In the genomic region with DNA sequence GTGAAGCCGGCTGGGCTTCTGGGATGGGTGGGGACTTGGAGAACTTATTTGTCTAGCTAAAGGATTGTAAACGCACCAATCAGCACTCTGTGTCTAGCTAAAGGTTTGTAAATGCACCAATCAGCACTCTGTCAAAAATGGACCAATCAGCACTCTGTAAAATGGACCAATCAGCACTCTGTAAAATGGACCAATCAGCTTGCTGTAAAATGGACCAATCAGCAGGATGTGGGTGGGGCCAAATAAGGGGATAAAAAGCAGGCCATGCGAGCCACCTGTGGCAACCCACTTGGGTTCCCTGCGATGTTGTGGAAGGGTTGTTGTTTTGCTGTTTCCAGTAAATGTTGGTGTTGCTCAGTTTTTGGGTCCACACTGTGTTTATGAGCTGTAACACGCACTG, we compare ENCODE assay signal across 7 cellular contexts.
DNase-seq lines count a peak whose midpoint lies in the region; ATAC-seq, FAIRE-seq and TF ChIP-seq lines count a peak whose summit lies in the region.
"Not testable (repeated sequence)": the region's sequence is repeated elsewhere in the genome, so short reads cannot be mapped to it uniquely, and the experiment has no call there.

No MANE protein-coding gene starts in this region.

- WGBS in HepG2 (ENCODE audit: low lambda C conversion rate), result 72% methylated on average over 5 of the region's 5 CpGs
- WGBS in neuronal stem cell (ENCODE audit: extremely low coverage in 2 of 2, insufficient read length in 2 of 2, insufficient replicate concordance in 1 of 2), 2 donors, result no CpG with 5 or more reads among the region's 5 CpGs
- 56 to 75% methylated on average over 3 to 5 of the region's 5 CpGs for WGBS in testis, 2 donors

- H3K27ac Mint-ChIP-seq in WTC11; activated CD8-positive, alpha-beta T cell treated with anti-CD3 and anti-CD28 coated beads for 36 hours: not testable (repeated sequence)

- not testable (repeated sequence) for H2BK120ac ChIP-seq in neuronal stem cell (ENCODE audit: low read depth, low read length)

- peaks cover 68% of the 10 kb centered on the region for H3K4me1 ChIP-seq in HepG2 (ENCODE audit: insufficient read depth, low read length)
- not testable (repeated sequence) for H3K4me1 ChIP-seq in neuronal stem cell (ENCODE audit: control insufficient read depth in 2 of 2, insufficient read depth in 1 of 2, low read depth in 1 of 2, low read length in 2 of 2); testis

- not testable (repeated sequence) for H3K79me2 ChIP-seq in HepG2 (ENCODE audit: insufficient read depth, low read length)

- peak; percentile 30 for DNase-seq in NAMALWA (ENCODE audit: low spot score)
- DNase-seq in WTC11 (ENCODE audit: low spot score); HepG2 (ENCODE audit: low spot score); neuronal stem cell (ENCODE audit: low spot score): not testable (repeated sequence)
- DNase-seq in activated CD8-positive, alpha-beta T cell treated with anti-CD3 and anti-CD28 coated beads for 36 hours, result peak; percentile 26
- DNase-seq in erythroblast (lab: John Stamatoyannopoulos, UW), result peak; percentile 15 to 19
- peak; percentile 46 for DNase-seq in testis

- not testable (repeated sequence) for H3K9ac ChIP-seq in HepG2 (ENCODE audit: insufficient read depth, low read depth, low read length)
- H3K9ac ChIP-seq in neuronal stem cell (ENCODE audit: low read depth, low read length, poor library complexity), result peak overlapping the region; percentile 53

- H3K9me3 Mint-ChIP-seq in WTC11; activated CD8-positive, alpha-beta T cell treated with anti-CD3 and anti-CD28 coated beads for 36 hours: not testable (repeated sequence)

- CTCF ChIA-PET in WTC11 (lab: Charles Lee); HepG2 (lab: Yijun Ruan, JAX; ENCODE audit: low intra/inter-chr PET ratio, low total read pairs): not testable (repeated sequence)
- CTCF ChIA-PET in activated CD8-positive, alpha-beta T cell treated with anti-CD3 and anti-CD28 coated beads for 36 hours (lab: Charles Lee), result interaction anchor here (1.2 kb wide), 1 partner anchor 17 kb away, joined by 4 read pairs; no protein-coding TSS in a partner anchor

- not testable (repeated sequence) for TF ChIP-seq CTCF in WTC11 (IDR thresholded peaks at IDR 0.05); activated CD8-positive, alpha-beta T cell treated with anti-CD3 and anti-CD28 coated beads for 36 hours (IDR thresholded peaks at IDR 0.05); HepG2 (CRISPR knock-in tag; IDR thresholded peaks at IDR 0.05); testis (IDR thresholded peaks at IDR 0.05)

- H2BK12ac ChIP-seq in neuronal stem cell (ENCODE audit: low read length), result not testable (repeated sequence)

- not testable (repeated sequence) for H3K14ac ChIP-seq in neuronal stem cell (ENCODE audit: low read length)

- not testable (repeated sequence) for H4K91ac ChIP-seq in neuronal stem cell (ENCODE audit: low read depth, low read length, poor library complexity)

- H3K36me3 Mint-ChIP-seq in WTC11; activated CD8-positive, alpha-beta T cell treated with anti-CD3 and anti-CD28 coated beads for 36 hours (ENCODE audit: low read depth): not testable (repeated sequence)

- H3K36me3 ChIP-seq in HepG2 (replicated peaks in 1 of 2; ENCODE audit: control insufficient read depth in 1 of 2, insufficient read depth in 2 of 2, low read length in 2 of 2); neuronal stem cell (replicated peaks in 1 of 2; ENCODE audit: control insufficient read depth in 2 of 2, insufficient read depth in 2 of 2, low read length in 2 of 2); testis (ENCODE audit: low read depth, missing control alignments): not testable (repeated sequence)

- H2AK5ac ChIP-seq in neuronal stem cell (ENCODE audit: low read depth, low read length), result not testable (repeated sequence)

- intact Hi-C loops in activated CD8-positive, alpha-beta T cell treated with anti-CD3 and anti-CD28 coated beads for 36 hours (cut with micrococcal nuclease), result loop anchor here (10.0 kb wide), 1 partner anchor 251 kb away; no protein-coding TSS in a partner anchor
- intact Hi-C loops in HepG2 (cut with micrococcal nuclease; ENCODE audit: unreplicated experiment); testis (cut with DNase I; ENCODE audit: low total_unique reads): not testable (repeated sequence)

- TF ChIP-seq EP300 in HepG2 (IDR thresholded peaks at IDR 0.05; ENCODE audit: low read depth in 2 of 2, low read length in 2 of 2); HepG2 (CRISPR knock-in tag; IDR thresholded peaks at IDR 0.05; ENCODE audit: borderline replicate concordance): not testable (repeated sequence)

- FAIRE-seq in HepG2 (lab: Jason Lieb, UNC), result not testable (repeated sequence)

- not testable (repeated sequence) for H4K8ac ChIP-seq in neuronal stem cell (ENCODE audit: low read depth, low read length)

- not testable (repeated sequence) for BruUV-seq in HepG2 (replicated peaks; lab: Mats Ljungman, UMichigan)

- not testable (repeated sequence) for H3K27me3 ChIP-seq in HepG2 (ENCODE audit: control insufficient read depth in 1 of 2, insufficient read depth in 2 of 2, low read length in 2 of 2); testis
- peaks cover 2 to 30% (median 5%) of the 10 kb centered on the region in 3 experiments for H3K27me3 ChIP-seq in neuronal stem cell (ENCODE audit: control insufficient read depth in 3 of 3, insufficient read depth in 3 of 3, low read depth in 1 of 3, low read length in 3 of 3)

- H3K79me1 ChIP-seq in neuronal stem cell (ENCODE audit: low read depth, low read length), result not testable (repeated sequence)

- in situ Hi-C loops in HepG2 (cut with HindIII; ENCODE audit: extremely low pct_ligation_motif_present, low pct_unique_long_range_greater_than_20kb), result not testable (repeated sequence)

- H3K4me2 ChIP-seq in HepG2 (ENCODE audit: low read depth, low read length); neuronal stem cell (ENCODE audit: insufficient read depth, low read length, poor library complexity, severe bottlenecking): not testable (repeated sequence)

- ATAC-seq in WTC11; activated CD8-positive, alpha-beta T cell treated with anti-CD3 and anti-CD28 coated beads for 36 hours; HepG2: not testable (repeated sequence)

- not testable (repeated sequence) for H3K23ac ChIP-seq in neuronal stem cell (ENCODE audit: low read depth, low read length, poor library complexity)

- not testable (repeated sequence) for H3K4me3 ChIP-seq in HepG2 (replicated peaks in 1 of 3; ENCODE audit: insufficient read depth in 1 of 3, low read depth in 2 of 3, low read length in 3 of 3); neuronal stem cell (ENCODE audit: low read length in 2 of 2); testis

- TF ChIP-seq RAD21 in HepG2 (CRISPR knock-in tag; IDR thresholded peaks at IDR 0.05), result not testable (repeated sequence)

- H3K27ac ChIP-seq in HepG2 (ENCODE audit: extremely low read length, insufficient read depth, low read length); neuronal stem cell (replicated peaks; ENCODE audit: low read length); testis: not testable (repeated sequence)

- not testable (repeated sequence) for H2BK15ac ChIP-seq in neuronal stem cell (ENCODE audit: low read length)

- TF ChIP-seq POLR2A in erythroblast (IDR thresholded peaks at IDR 0.05; ENCODE audit: low read length); HepG2 (IDR thresholded peaks at IDR 0.05; ENCODE audit: insufficient read depth in 1 of 2, low read depth in 2 of 2, low read length in 2 of 2); testis (IDR thresholded peaks at IDR 0.05): not testable (repeated sequence)

- not testable (repeated sequence) for H3K27me3 Mint-ChIP-seq in WTC11 (ENCODE audit: low read depth); activated CD8-positive, alpha-beta T cell treated with anti-CD3 and anti-CD28 coated beads for 36 hours

- H3K4ac ChIP-seq in neuronal stem cell (ENCODE audit: low read length), result not testable (repeated sequence)

- POLR2A ChIA-PET in WTC11 (lab: Charles Lee), result interaction anchor here (0.6 kb wide), 1 partner anchor 22 kb away, joined by 6 read pairs; no protein-coding TSS in a partner anchor
- POLR2A ChIA-PET in activated CD8-positive, alpha-beta T cell treated with anti-CD3 and anti-CD28 coated beads for 36 hours (lab: Charles Lee), result interaction anchor here (1.0 kb wide), 1 partner anchor 14 kb away, joined by 4 read pairs; no protein-coding TSS in a partner anchor
- POLR2A ChIA-PET in HepG2 (lab: Yijun Ruan, JAX), result not testable (repeated sequence)

- peaks cover 18% of the 10 kb centered on the region for H3K4me1 Mint-ChIP-seq in WTC11
- H3K4me1 Mint-ChIP-seq in activated CD8-positive, alpha-beta T cell treated with anti-CD3 and anti-CD28 coated beads for 36 hours (ENCODE audit: low read depth), result peaks cover 12% of the 10 kb centered on the region

- H2AFZ ChIP-seq in HepG2 (ENCODE audit: low read length); neuronal stem cell (ENCODE audit: low read length): not testable (repeated sequence)

- not testable (repeated sequence) for H2BK5ac ChIP-seq in neuronal stem cell (ENCODE audit: low read length)

- not testable (repeated sequence) for H3K9me3 ChIP-seq in HepG2 (ENCODE audit: low read length); neuronal stem cell (replicated peaks in 1 of 2; ENCODE audit: control insufficient read depth in 2 of 2, insufficient read depth in 1 of 2, low read depth in 1 of 2, low read length in 2 of 2); testis

- H3K4me3 Mint-ChIP-seq in WTC11; activated CD8-positive, alpha-beta T cell treated with anti-CD3 and anti-CD28 coated beads for 36 hours: not testable (repeated sequence)

- H4K20me1 ChIP-seq in HepG2 (ENCODE audit: insufficient read depth, low read length), result not testable (repeated sequence)

- peak overlapping the region; percentile 28 for H3K18ac ChIP-seq in neuronal stem cell (ENCODE audit: low read length)

TF ChIP-seq in WTC11, 78 proteins besides CTCF, POLR2A, EP300 and RAD21:
- peak; percentile 50; the same call in 1 of the 2 replicates for TF ChIP-seq NFYB (CRISPR knock-in tag; conservative IDR thresholded peaks at IDR 0.05; ENCODE audit: low read depth)

TF ChIP-seq in HepG2, 621 proteins besides CTCF, POLR2A, EP300 and RAD21 (continues in another document):
- TF ChIP-seq ZMYM4 (CRISPR knock-in tag; IDR thresholded peaks at IDR 0.05), result 0 out of 2 replicates have a peak, but pooled peaks have one; percentile 28
- peak in 1 of 2 experiments; percentile 22; a peak in 1 of 4 replicates for TF ChIP-seq MAFK (conservative IDR thresholded peaks at IDR 0.05 in 1 of 2, IDR thresholded peaks at IDR 0.05 in 1 of 2; ENCODE audit: low read length in 2 of 2)
- peak; percentile 55; the same call in 1 of the 2 replicates for TF ChIP-seq NFYC (CRISPR knock-in tag; IDR thresholded peaks at IDR 0.05)
